In genomic region chr20:362271-363254, GRCh38 we compare ENCODE assay signal across 8 cellular contexts. TPM values are rescaled to one million over a fixed set of nuclear protein-coding genes. Genes with fewer than 3 reads are reported as not detected.
DNase-seq lines count a peak whose midpoint lies in the region; ATAC-seq and TF ChIP-seq lines count a peak whose summit lies in the region.

No MANE protein-coding gene starts in this region.

- TF ChIP-seq CTCF in WERI-Rb-1 (IDR thresholded peaks at IDR 0.05; ENCODE audit: low read depth, low read length) = peak; percentile 61
- peak; percentile 12 for TF ChIP-seq CTCF in neural progenitor cell (IDR thresholded peaks at IDR 0.05)

- H3K79me2 ChIP-seq in neural progenitor cell (ENCODE audit: low read depth) = no peaks in the 10 kb centered on the region

- no peak overlapping the region for H2AFZ ChIP-seq in neural progenitor cell (replicated peaks)

- H3K4me1 ChIP-seq in neural progenitor cell = no peaks in the 10 kb centered on the region

- no peak overlapping the region for H3K27ac ChIP-seq in WERI-Rb-1
- H3K27ac ChIP-seq in epithelial cell of prostate = peak overlapping the region; percentile 100
- H3K27ac ChIP-seq in neural progenitor cell = no peak overlapping the region

- no peaks in the 10 kb centered on the region for H4K20me1 ChIP-seq in neural progenitor cell (ENCODE audit: low read depth)

- no peaks in the 10 kb centered on the region for H3K27me3 ChIP-seq in WERI-Rb-1 (ENCODE audit: insufficient read depth, low read depth, severe bottlenecking)
- no peaks in the 10 kb centered on the region for H3K27me3 ChIP-seq in neural progenitor cell

- H3K9me3 ChIP-seq in WERI-Rb-1 (ENCODE audit: severe bottlenecking) = no peaks in the 10 kb centered on the region
- H3K9me3 ChIP-seq in neural progenitor cell (ENCODE audit: low read depth) = no peaks in the 10 kb centered on the region

- no peak overlapping the region for H3K27ac Mint-ChIP-seq in neural progenitor cell

- H3F3A ChIP-seq in neural progenitor cell (ENCODE audit: low read depth) = no peaks in the 10 kb centered on the region

- no peaks in the 10 kb centered on the region for H3K36me3 Mint-ChIP-seq in neural progenitor cell

- H3K4me3 Mint-ChIP-seq in neural progenitor cell = no peak overlapping the region

- peak; percentile 72 for DNase-seq in activated effector memory CD4-positive, alpha-beta T cell treated with anti-CD3 and anti-CD28 coated beads, Interleukin-2, amount 50 U/mL, for 16 hours
- DNase-seq in activated effector memory CD4-positive, alpha-beta T cell treated with Interleukin-2 at 50 U/mL for 16 hours = no peak
- DNase-seq in NCI-H2029 (lab: John Stamatoyannopoulos, UW) = peak; percentile 97
- DNase-seq in WERI-Rb-1 = peak; percentile 62
- peak; percentile 83 for DNase-seq in epithelial cell of prostate (ENCODE audit: low read depth, low spot score)
- DNase-seq in neural progenitor cell (ENCODE audit: low spot score) = no peak

- H3K4me3 ChIP-seq in WERI-Rb-1 (ENCODE audit: low read depth, low read length) (no peak overlapping the region), neural progenitor cell (no peak overlapping the region)

- no peaks in the 10 kb centered on the region for H3K36me3 ChIP-seq in WERI-Rb-1
- no peaks in the 10 kb centered on the region for H3K36me3 ChIP-seq in neural progenitor cell

- no peaks in the 10 kb centered on the region for H3K9me3 Mint-ChIP-seq in neural progenitor cell

- ATAC-seq in GM19023 (IDR thresholded peaks at IDR 0.05; ENCODE audit: unreplicated experiment) = no peak
- ATAC-seq in HG03039 (IDR thresholded peaks at IDR 0.05; ENCODE audit: unreplicated experiment) = no peak

- no peak overlapping the region for H3K9ac ChIP-seq in neural progenitor cell

- H3K4me1 Mint-ChIP-seq in neural progenitor cell = peaks cover 20% of the 10 kb centered on the region

- no peak overlapping the region for H3K4me2 ChIP-seq in neural progenitor cell

- peaks cover 5% of the 10 kb centered on the region for H3K27me3 Mint-ChIP-seq in neural progenitor cell (ENCODE audit: insufficient read depth, low read depth)

RNA-seq across cellular contexts. Expression of gene NRSN2, which starts 15.7 kb away (rescaled TPM):
- 8.8 and 20.1 TPM in 2 replicates for total RNA-seq in neural progenitor cell (ENCODE audit: low replicate concordance)

RNA-seq across cellular contexts. Expression of gene TRIB3, which starts 18.0 kb away (rescaled TPM):
- 0.43 and 3.7 TPM in 2 replicates for total RNA-seq in neural progenitor cell (ENCODE audit: low replicate concordance)

RNA-seq across cellular contexts. Expression of gene SOX12, which starts 37.2 kb away (rescaled TPM):
- total RNA-seq in neural progenitor cell (ENCODE audit: low replicate concordance) = 5.3 and 26.6 TPM in 2 replicates

RNA-seq across cellular contexts. Expression of gene RBCK1, which starts 45.5 kb away (rescaled TPM):
- total RNA-seq in neural progenitor cell (ENCODE audit: low replicate concordance) = 24.3 and 60.7 TPM in 2 replicates

Comparison
In these comparisons a context has a peak if more than half of its experiments do, and no peak if none do; other contexts are left out.
1. DNase-seq: peak in activated effector memory CD4-positive, alpha-beta T cell treated with anti-CD3 and anti-CD28 coated beads, Interleukin-2, amount 50 U/mL, for 16 hours (single experiment), NCI-H2029 (single experiment), WERI-Rb-1 (single experiment) and epithelial cell of prostate (single experiment); none in activated effector memory CD4-positive, alpha-beta T cell treated with Interleukin-2 at 50 U/mL for 16 hours (single experiment) and neural progenitor cell (single experiment).